ENCODE assay signal across 18 cellular contexts in genomic region chr3:79236488-79236887, GRCh38.
DNase-seq lines count a peak whose midpoint lies in the region; ATAC-seq, FAIRE-seq and TF ChIP-seq lines count a peak whose summit lies in the region.
"Had no signal": no experiment of that assay in that cellular context is flagged by ENCODE, and none has a peak within 500 bp of the region (broad histone marks: within the 10 kb centered on the region; RNA-seq: fewer than 3 reads in every experiment).

No MANE protein-coding gene starts in this region.

- TF ChIP-seq EP300 in SK-N-SH (IDR thresholded peaks at IDR 0.05; ENCODE audit: borderline replicate concordance in 1 of 2, low read depth in 1 of 2, low read length in 1 of 2), result no peak

- 63% methylated on average over 1 of the region's 1 CpG for WGBS in SK-N-SH (ENCODE audit: low lambda C conversion rate)

- H3K4me3 ChIP-seq in SK-N-SH (ENCODE audit: low read depth in 2 of 2, low read length in 1 of 2), result no peak overlapping the region
- H3K4me3 ChIP-seq in choroid plexus epithelial cell (ENCODE audit: low read depth, low read length), result no peak overlapping the region
- no peak overlapping the region for H3K4me3 ChIP-seq in kidney (ENCODE audit: low read length in 2 of 2)

- peak; percentile 45 for DNase-seq in EH (ENCODE audit: low read depth)
- DNase-seq in SK-N-SH, result no peak
- peak; percentile 55 for DNase-seq in choroid plexus epithelial cell (ENCODE audit: low read depth)
- no peak for DNase-seq in kidney
- DNase-seq in sciatic nerve (ENCODE audit: low spot score), result no peak
- no peak for DNase-seq in NCI-H2107 (lab: John Stamatoyannopoulos, UW)
- DNase-seq in NCI-H226, result no peak
- DNase-seq: CD8-positive, alpha-beta T cell; COR-L47; DMS153; DMS79 treated with DMSO at 0.1 percent for 48 hours; GF-D8 had no signal

- TF ChIP-seq RAD21 in SK-N-SH (IDR thresholded peaks at IDR 0.05; ENCODE audit: low read length), result no peak

- peaks cover 9% of the 10 kb centered on the region for H3F3A ChIP-seq in SK-N-SH (replicated peaks; ENCODE audit: insufficient read depth)

- ATAC-seq in sciatic nerve, result no peak
- ATAC-seq in GM21737 (IDR thresholded peaks at IDR 0.05; ENCODE audit: unreplicated experiment), result no peak
- ATAC-seq: CD8-positive, alpha-beta T cell; HCT116 had no signal

- H3K9ac ChIP-seq in SK-N-SH (no peak overlapping the region), kidney (ENCODE audit: low read length in 2 of 2) (no peak overlapping the region)

- FAIRE-seq in kidney (lab: Jason Lieb, UNC), result peak; percentile 25
- FAIRE-seq: D721Med, GM19239, H54 had no signal

- H3K9me3 ChIP-seq in SK-N-SH (no peaks in the 10 kb centered on the region; the same call in 1 of the 2 replicates), kidney (ENCODE audit: control insufficient read depth in 1 of 2, low read length in 2 of 2) (no peaks in the 10 kb centered on the region)

- CTCF ChIA-PET in SK-N-SH (lab: Yijun Ruan, JAX), result no interaction called here

- no peaks in the 10 kb centered on the region for H4K20me1 ChIP-seq in SK-N-SH (ENCODE audit: insufficient read depth)

- no peaks in the 10 kb centered on the region for H3K9me2 ChIP-seq in SK-N-SH

- no peak overlapping the region for H3K4me2 ChIP-seq in SK-N-SH

- POLR2A ChIA-PET in SK-N-SH (lab: Yijun Ruan, JAX), result no interaction called here

- H3K4me1 ChIP-seq in SK-N-SH (ENCODE audit: control insufficient read depth in 1 of 2, insufficient read depth in 2 of 2, low read depth in 1 of 2, low read length in 1 of 2) (no peaks in the 10 kb centered on the region), kidney (ENCODE audit: control insufficient read depth in 1 of 2, insufficient read depth in 1 of 2, low read depth in 1 of 2, low read length in 2 of 2) (no peaks in the 10 kb centered on the region)

- H3K79me2 ChIP-seq in SK-N-SH (ENCODE audit: insufficient read depth), result no peaks in the 10 kb centered on the region

- no peak for TF ChIP-seq CTCF in SK-N-SH (IDR thresholded peaks at IDR 0.05)
- TF ChIP-seq CTCF in choroid plexus epithelial cell (conservative IDR thresholded peaks at IDR 0.05; ENCODE audit: low read depth, low read length), result no peak
- no peak for TF ChIP-seq CTCF in kidney (IDR thresholded peaks at IDR 0.05; ENCODE audit: borderline replicate concordance, extremely low read depth, insufficient read depth)

- intact Hi-C loops in kidney (cut with DNase I), result no loop called here
- intact Hi-C loops in sciatic nerve (cut with DNase I), result no loop called here

- H3K27me3 ChIP-seq in SK-N-SH (ENCODE audit: insufficient read depth), result no peaks in the 10 kb centered on the region

- 0 out of 2 replicates have a peak overlapping the region, but pooled peaks have one; percentile 27 for H2AFZ ChIP-seq in SK-N-SH (ENCODE audit: low read depth)

- peak overlapping the region in 1 of 2 experiments; percentile 60; a peak in 2 of 4 replicates for H3K27ac ChIP-seq in SK-N-SH (ENCODE audit: low read depth in 2 of 2, low read length in 1 of 2)
- no peak overlapping the region for H3K27ac ChIP-seq in kidney (ENCODE audit: low read depth in 2 of 2, low read length in 2 of 2)
- H3K27ac ChIP-seq: 22Rv1 had no signal

- H3K36me3 ChIP-seq in SK-N-SH (replicated peaks in 1 of 2; ENCODE audit: control insufficient read depth in 1 of 2, insufficient read depth in 2 of 2, low read length in 1 of 2) (no peaks in the 10 kb centered on the region), kidney (ENCODE audit: control insufficient read depth in 1 of 2, insufficient read depth in 2 of 2, low read length in 2 of 2) (no peaks in the 10 kb centered on the region)

TF ChIP-seq in SK-N-SH, 30 proteins besides CTCF, POLR2A, EP300 and RAD21:
- TF ChIP-seq, protein P1, sequence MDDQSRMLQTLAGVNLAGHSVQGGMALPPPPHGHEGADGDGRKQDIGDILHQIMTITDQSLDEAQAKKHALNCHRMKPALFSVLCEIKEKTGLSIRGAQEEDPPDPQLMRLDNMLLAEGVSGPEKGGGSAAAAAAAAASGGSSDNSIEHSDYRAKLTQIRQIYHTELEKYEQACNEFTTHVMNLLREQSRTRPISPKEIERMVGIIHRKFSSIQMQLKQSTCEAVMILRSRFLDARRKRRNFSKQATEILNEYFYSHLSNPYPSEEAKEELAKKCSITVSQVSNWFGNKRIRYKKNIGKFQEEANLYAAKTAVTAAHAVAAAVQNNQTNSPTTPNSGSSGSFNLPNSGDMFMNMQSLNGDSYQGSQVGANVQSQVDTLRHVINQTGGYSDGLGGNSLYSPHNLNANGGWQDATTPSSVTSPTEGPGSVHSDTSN (IDR thresholded peaks at IDR 0.05), result 0 out of 2 replicates have a peak, but pooled peaks have one; percentile 9
- peak; percentile 39 for TF ChIP-seq TCF12 (IDR thresholded peaks at IDR 0.05)
- TF ChIP-seq, protein P2, sequence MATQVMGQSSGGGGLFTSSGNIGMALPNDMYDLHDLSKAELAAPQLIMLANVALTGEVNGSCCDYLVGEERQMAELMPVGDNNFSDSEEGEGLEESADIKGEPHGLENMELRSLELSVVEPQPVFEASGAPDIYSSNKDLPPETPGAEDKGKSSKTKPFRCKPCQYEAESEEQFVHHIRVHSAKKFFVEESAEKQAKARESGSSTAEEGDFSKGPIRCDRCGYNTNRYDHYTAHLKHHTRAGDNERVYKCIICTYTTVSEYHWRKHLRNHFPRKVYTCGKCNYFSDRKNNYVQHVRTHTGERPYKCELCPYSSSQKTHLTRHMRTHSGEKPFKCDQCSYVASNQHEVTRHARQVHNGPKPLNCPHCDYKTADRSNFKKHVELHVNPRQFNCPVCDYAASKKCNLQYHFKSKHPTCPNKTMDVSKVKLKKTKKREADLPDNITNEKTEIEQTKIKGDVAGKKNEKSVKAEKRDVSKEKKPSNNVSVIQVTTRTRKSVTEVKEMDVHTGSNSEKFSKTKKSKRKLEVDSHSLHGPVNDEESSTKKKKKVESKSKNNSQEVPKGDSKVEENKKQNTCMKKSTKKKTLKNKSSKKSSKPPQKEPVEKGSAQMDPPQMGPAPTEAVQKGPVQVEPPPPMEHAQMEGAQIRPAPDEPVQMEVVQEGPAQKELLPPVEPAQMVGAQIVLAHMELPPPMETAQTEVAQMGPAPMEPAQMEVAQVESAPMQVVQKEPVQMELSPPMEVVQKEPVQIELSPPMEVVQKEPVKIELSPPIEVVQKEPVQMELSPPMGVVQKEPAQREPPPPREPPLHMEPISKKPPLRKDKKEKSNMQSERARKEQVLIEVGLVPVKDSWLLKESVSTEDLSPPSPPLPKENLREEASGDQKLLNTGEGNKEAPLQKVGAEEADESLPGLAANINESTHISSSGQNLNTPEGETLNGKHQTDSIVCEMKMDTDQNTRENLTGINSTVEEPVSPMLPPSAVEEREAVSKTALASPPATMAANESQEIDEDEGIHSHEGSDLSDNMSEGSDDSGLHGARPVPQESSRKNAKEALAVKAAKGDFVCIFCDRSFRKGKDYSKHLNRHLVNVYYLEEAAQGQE (IDR thresholded peaks at IDR 0.05; ENCODE audit: low read depth, low read length), result no peak

Comparison
In these comparisons a context has a peak if more than half of its experiments do, and no peak if none do; other contexts are left out.
1. DNase-seq: peak in EH (single experiment) and choroid plexus epithelial cell (single experiment); none in SK-N-SH (single experiment), kidney (single experiment), sciatic nerve (single experiment), NCI-H2107 (single experiment) and NCI-H226 (single experiment).